3 cellular contexts compared by ENCODE assay signal in the genomic region with DNA sequence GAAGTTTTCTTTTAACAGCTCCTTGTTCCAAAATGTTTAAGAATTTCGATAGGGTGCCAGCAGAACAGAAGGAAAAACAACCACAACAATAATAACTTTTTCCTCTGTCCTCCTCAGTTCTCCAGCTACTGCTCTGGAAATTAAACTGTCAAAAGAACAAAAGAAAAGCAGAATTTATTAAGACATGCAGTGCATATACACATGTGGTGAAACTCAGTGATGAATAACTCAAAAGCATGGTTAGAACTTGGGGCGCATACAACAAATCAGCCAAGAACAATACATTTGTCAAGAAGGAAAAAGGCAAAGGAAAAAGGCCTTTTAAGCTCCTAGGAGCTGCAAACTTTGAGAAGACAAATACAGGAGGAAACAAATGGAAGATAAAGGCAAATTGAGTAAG.
TF ChIP-seq lines count a peak whose summit lies in the region.

No MANE protein-coding gene starts in this region.

TF ChIP-seq in GM23338, 12 proteins besides CTCF, POLR2A, EP300 and RAD21 (continues in another document):
- TF ChIP-seq, protein P1, sequence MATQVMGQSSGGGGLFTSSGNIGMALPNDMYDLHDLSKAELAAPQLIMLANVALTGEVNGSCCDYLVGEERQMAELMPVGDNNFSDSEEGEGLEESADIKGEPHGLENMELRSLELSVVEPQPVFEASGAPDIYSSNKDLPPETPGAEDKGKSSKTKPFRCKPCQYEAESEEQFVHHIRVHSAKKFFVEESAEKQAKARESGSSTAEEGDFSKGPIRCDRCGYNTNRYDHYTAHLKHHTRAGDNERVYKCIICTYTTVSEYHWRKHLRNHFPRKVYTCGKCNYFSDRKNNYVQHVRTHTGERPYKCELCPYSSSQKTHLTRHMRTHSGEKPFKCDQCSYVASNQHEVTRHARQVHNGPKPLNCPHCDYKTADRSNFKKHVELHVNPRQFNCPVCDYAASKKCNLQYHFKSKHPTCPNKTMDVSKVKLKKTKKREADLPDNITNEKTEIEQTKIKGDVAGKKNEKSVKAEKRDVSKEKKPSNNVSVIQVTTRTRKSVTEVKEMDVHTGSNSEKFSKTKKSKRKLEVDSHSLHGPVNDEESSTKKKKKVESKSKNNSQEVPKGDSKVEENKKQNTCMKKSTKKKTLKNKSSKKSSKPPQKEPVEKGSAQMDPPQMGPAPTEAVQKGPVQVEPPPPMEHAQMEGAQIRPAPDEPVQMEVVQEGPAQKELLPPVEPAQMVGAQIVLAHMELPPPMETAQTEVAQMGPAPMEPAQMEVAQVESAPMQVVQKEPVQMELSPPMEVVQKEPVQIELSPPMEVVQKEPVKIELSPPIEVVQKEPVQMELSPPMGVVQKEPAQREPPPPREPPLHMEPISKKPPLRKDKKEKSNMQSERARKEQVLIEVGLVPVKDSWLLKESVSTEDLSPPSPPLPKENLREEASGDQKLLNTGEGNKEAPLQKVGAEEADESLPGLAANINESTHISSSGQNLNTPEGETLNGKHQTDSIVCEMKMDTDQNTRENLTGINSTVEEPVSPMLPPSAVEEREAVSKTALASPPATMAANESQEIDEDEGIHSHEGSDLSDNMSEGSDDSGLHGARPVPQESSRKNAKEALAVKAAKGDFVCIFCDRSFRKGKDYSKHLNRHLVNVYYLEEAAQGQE (IDR thresholded peaks at IDR 0.05; ENCODE audit: unreplicated experiment) = no peak

TF ChIP-seq in WTC11, 78 proteins besides CTCF, POLR2A, EP300 and RAD21 (continued from another document and continues in another):
- TF ChIP-seq, protein P2, sequence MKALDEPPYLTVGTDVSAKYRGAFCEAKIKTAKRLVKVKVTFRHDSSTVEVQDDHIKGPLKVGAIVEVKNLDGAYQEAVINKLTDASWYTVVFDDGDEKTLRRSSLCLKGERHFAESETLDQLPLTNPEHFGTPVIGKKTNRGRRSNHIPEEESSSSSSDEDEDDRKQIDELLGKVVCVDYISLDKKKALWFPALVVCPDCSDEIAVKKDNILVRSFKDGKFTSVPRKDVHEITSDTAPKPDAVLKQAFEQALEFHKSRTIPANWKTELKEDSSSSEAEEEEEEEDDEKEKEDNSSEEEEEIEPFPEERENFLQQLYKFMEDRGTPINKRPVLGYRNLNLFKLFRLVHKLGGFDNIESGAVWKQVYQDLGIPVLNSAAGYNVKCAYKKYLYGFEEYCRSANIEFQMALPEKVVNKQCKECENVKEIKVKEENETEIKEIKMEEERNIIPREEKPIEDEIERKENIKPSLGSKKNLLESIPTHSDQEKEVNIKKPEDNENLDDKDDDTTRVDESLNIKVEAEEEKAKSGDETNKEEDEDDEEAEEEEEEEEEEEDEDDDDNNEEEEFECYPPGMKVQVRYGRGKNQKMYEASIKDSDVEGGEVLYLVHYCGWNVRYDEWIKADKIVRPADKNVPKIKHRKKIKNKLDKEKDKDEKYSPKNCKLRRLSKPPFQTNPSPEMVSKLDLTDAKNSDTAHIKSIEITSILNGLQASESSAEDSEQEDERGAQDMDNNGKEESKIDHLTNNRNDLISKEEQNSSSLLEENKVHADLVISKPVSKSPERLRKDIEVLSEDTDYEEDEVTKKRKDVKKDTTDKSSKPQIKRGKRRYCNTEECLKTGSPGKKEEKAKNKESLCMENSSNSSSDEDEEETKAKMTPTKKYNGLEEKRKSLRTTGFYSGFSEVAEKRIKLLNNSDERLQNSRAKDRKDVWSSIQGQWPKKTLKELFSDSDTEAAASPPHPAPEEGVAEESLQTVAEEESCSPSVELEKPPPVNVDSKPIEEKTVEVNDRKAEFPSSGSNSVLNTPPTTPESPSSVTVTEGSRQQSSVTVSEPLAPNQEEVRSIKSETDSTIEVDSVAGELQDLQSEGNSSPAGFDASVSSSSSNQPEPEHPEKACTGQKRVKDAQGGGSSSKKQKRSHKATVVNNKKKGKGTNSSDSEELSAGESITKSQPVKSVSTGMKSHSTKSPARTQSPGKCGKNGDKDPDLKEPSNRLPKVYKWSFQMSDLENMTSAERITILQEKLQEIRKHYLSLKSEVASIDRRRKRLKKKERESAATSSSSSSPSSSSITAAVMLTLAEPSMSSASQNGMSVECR (CRISPR knock-in tag; IDR thresholded peaks at IDR 0.05; ENCODE audit: borderline replicate concordance) = no peak
- TF ChIP-seq, protein P3, sequence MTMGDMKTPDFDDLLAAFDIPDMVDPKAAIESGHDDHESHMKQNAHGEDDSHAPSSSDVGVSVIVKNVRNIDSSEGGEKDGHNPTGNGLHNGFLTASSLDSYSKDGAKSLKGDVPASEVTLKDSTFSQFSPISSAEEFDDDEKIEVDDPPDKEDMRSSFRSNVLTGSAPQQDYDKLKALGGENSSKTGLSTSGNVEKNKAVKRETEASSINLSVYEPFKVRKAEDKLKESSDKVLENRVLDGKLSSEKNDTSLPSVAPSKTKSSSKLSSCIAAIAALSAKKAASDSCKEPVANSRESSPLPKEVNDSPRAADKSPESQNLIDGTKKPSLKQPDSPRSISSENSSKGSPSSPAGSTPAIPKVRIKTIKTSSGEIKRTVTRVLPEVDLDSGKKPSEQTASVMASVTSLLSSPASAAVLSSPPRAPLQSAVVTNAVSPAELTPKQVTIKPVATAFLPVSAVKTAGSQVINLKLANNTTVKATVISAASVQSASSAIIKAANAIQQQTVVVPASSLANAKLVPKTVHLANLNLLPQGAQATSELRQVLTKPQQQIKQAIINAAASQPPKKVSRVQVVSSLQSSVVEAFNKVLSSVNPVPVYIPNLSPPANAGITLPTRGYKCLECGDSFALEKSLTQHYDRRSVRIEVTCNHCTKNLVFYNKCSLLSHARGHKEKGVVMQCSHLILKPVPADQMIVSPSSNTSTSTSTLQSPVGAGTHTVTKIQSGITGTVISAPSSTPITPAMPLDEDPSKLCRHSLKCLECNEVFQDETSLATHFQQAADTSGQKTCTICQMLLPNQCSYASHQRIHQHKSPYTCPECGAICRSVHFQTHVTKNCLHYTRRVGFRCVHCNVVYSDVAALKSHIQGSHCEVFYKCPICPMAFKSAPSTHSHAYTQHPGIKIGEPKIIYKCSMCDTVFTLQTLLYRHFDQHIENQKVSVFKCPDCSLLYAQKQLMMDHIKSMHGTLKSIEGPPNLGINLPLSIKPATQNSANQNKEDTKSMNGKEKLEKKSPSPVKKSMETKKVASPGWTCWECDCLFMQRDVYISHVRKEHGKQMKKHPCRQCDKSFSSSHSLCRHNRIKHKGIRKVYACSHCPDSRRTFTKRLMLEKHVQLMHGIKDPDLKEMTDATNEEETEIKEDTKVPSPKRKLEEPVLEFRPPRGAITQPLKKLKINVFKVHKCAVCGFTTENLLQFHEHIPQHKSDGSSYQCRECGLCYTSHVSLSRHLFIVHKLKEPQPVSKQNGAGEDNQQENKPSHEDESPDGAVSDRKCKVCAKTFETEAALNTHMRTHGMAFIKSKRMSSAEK (CRISPR knock-in tag; IDR thresholded peaks at IDR 0.05; ENCODE audit: borderline replicate concordance) = no peak
- TF ChIP-seq, protein P4, sequence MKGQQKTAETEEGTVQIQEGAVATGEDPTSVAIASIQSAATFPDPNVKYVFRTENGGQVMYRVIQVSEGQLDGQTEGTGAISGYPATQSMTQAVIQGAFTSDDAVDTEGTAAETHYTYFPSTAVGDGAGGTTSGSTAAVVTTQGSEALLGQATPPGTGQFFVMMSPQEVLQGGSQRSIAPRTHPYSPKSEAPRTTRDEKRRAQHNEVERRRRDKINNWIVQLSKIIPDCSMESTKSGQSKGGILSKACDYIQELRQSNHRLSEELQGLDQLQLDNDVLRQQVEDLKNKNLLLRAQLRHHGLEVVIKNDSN (CRISPR knock-in tag; IDR thresholded peaks at IDR 0.05) = no peak
- TF ChIP-seq FOXJ3 (CRISPR knock-in tag; IDR thresholded peaks at IDR 0.05; ENCODE audit: borderline replicate concordance) (no peak), ZNF671 (CRISPR knock-in tag; IDR thresholded peaks at IDR 0.05) (no peak), NR1H2 (CRISPR knock-in tag; IDR thresholded peaks at IDR 0.05) (no peak)
- TF ChIP-seq, protein P5, sequence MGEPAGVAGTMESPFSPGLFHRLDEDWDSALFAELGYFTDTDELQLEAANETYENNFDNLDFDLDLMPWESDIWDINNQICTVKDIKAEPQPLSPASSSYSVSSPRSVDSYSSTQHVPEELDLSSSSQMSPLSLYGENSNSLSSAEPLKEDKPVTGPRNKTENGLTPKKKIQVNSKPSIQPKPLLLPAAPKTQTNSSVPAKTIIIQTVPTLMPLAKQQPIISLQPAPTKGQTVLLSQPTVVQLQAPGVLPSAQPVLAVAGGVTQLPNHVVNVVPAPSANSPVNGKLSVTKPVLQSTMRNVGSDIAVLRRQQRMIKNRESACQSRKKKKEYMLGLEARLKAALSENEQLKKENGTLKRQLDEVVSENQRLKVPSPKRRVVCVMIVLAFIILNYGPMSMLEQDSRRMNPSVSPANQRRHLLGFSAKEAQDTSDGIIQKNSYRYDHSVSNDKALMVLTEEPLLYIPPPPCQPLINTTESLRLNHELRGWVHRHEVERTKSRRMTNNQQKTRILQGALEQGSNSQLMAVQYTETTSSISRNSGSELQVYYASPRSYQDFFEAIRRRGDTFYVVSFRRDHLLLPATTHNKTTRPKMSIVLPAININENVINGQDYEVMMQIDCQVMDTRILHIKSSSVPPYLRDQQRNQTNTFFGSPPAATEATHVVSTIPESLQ (CRISPR knock-in tag; IDR thresholded peaks at IDR 0.05) = no peak

TF ChIP-seq in SK-N-SH, 30 proteins besides CTCF, POLR2A, EP300 and RAD21 (continued from another document):
- TF ChIP-seq MXI1 (IDR thresholded peaks at IDR 0.05; ENCODE audit: low read depth, low read length) = no peak
- TF ChIP-seq, protein P6, sequence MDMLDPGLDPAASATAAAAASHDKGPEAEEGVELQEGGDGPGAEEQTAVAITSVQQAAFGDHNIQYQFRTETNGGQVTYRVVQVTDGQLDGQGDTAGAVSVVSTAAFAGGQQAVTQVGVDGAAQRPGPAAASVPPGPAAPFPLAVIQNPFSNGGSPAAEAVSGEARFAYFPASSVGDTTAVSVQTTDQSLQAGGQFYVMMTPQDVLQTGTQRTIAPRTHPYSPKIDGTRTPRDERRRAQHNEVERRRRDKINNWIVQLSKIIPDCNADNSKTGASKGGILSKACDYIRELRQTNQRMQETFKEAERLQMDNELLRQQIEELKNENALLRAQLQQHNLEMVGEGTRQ (IDR thresholded peaks at IDR 0.05; ENCODE audit: borderline replicate concordance, low read depth, low read length) = no peak
- TF ChIP-seq SMC3 (IDR thresholded peaks at IDR 0.05; ENCODE audit: low read depth, low read length) = no peak
- no peak for TF ChIP-seq FOXM1 (IDR thresholded peaks at IDR 0.05; ENCODE audit: low read depth)
- TF ChIP-seq NFIC (IDR thresholded peaks at IDR 0.05; ENCODE audit: borderline replicate concordance) = no peak
- TF ChIP-seq, protein P7, sequence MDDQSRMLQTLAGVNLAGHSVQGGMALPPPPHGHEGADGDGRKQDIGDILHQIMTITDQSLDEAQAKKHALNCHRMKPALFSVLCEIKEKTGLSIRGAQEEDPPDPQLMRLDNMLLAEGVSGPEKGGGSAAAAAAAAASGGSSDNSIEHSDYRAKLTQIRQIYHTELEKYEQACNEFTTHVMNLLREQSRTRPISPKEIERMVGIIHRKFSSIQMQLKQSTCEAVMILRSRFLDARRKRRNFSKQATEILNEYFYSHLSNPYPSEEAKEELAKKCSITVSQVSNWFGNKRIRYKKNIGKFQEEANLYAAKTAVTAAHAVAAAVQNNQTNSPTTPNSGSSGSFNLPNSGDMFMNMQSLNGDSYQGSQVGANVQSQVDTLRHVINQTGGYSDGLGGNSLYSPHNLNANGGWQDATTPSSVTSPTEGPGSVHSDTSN (IDR thresholded peaks at IDR 0.05) = no peak
- no peak for TF ChIP-seq TAF1 (IDR thresholded peaks at IDR 0.05; ENCODE audit: borderline replicate concordance, low read depth, low read length)
- no peak for TF ChIP-seq SIN3A (IDR thresholded peaks at IDR 0.05; ENCODE audit: borderline replicate concordance, low read depth, low read length)
- TF ChIP-seq, protein P1 (IDR thresholded peaks at IDR 0.05; ENCODE audit: low read depth, low read length) = no peak
- no peak for TF ChIP-seq RXRA (IDR thresholded peaks at IDR 0.05; ENCODE audit: borderline replicate concordance, low read depth)
- TF ChIP-seq, protein P8, sequence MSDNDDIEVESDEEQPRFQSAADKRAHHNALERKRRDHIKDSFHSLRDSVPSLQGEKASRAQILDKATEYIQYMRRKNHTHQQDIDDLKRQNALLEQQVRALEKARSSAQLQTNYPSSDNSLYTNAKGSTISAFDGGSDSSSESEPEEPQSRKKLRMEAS (IDR thresholded peaks at IDR 0.05; ENCODE audit: low read depth) = no peak
TF ChIP-seq in SK-N-SH: peak in this region for 0.
